In the genomic region with DNA sequence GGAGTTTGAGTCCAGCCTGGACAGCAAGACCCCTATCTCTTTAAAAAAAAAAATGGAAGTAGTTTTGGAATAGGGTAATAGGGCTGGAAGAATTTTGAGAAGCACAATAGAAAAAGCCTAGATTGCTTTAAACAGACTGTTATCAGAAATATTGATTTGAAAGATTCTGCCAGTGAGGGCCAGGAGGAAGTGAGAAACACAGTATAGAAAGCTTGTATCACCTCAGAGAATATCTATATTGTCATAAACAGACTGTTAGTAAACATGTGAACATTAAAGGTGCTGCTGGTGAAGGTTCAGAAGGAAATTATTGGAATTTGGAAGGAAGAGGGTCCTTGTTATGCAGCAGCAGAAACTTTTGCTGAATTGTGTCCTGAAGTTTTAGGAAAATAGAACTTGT, we compare ENCODE assay signal across 21 cellular contexts. TPM values are rescaled to one million over a fixed set of nuclear protein-coding genes. Genes with fewer than 3 reads are reported as not detected.
DNase-seq lines count a peak whose midpoint lies in the region; ATAC-seq, FAIRE-seq and TF ChIP-seq lines count a peak whose summit lies in the region.
"Had no signal": no experiment of that assay in that cellular context is flagged by ENCODE, and none has a peak within 500 bp of the region (broad histone marks: within the 10 kb centered on the region; RNA-seq: fewer than 3 reads in every experiment).

No MANE protein-coding gene starts in this region.

- intact Hi-C loops in PC-3 (cut with micrococcal nuclease), result no loop called here

- no peaks in the 10 kb centered on the region for H3K4me1 ChIP-seq in PC-3 (ENCODE audit: insufficient read depth, low read length)
- no peaks in the 10 kb centered on the region for H3K4me1 ChIP-seq in tibial nerve

- no peaks in the 10 kb centered on the region for H3K36me3 ChIP-seq in SK-N-MC (ENCODE audit: insufficient read depth, low read length)
- no peaks in the 10 kb centered on the region for H3K36me3 ChIP-seq in PC-3 (ENCODE audit: low read depth, low read length)
- no peaks in the 10 kb centered on the region for H3K36me3 ChIP-seq in tibial nerve
- H3K36me3 ChIP-seq: BLaER1 treated with 17β-estradiol and CSF1 and Interleukin-3, amounts not matched to agents 10 nM and 100 nM had no signal

- no peak overlapping the region for H3K4me2 ChIP-seq in PC-3 (ENCODE audit: low read length)

- CTCF ChIA-PET in PC-3 (lab: Charles Lee), result interaction anchor here (0.6 kb wide), 1 partner anchor 1187 kb away, joined by 4 read pairs; no protein-coding TSS in a partner anchor

- no peak overlapping the region for H3K9ac ChIP-seq in SK-N-MC (ENCODE audit: insufficient read length)
- no peak overlapping the region for H3K9ac ChIP-seq in PC-3 (ENCODE audit: low read length)
- H3K9ac ChIP-seq: BLaER1 treated with 17β-estradiol and CSF1 and Interleukin-3, amounts not matched to agents 10 nM and 100 nM had no signal

- TF ChIP-seq EP300 in tibial nerve (IDR thresholded peaks at IDR 0.05), result no peak

- ATAC-seq in GM19395 (IDR thresholded peaks at IDR 0.05; ENCODE audit: unreplicated experiment) (peak; percentile 54), GM21717 (IDR thresholded peaks at IDR 0.05; ENCODE audit: unreplicated experiment) (peak; percentile 67), PC-3 (no peak), GM18907 (IDR thresholded peaks at IDR 0.05; ENCODE audit: unreplicated experiment) (no peak)
- ATAC-seq: CD8-positive, alpha-beta T cell; HCT116; HepG2 had no signal

- H4K20me1 ChIP-seq in PC-3 (ENCODE audit: low read length), result no peaks in the 10 kb centered on the region
- H4K20me1 ChIP-seq: BLaER1 treated with 17β-estradiol and CSF1 and Interleukin-3, amounts not matched to agents 10 nM and 100 nM had no signal

- H3K27me3 ChIP-seq in PC-3 (ENCODE audit: low read length) (no peaks in the 10 kb centered on the region), tibial nerve (no peaks in the 10 kb centered on the region)
- H3K27me3 ChIP-seq: BLaER1 treated with 17β-estradiol and CSF1 and Interleukin-3, amounts not matched to agents 10 nM and 100 nM had no signal

- H3K79me2 ChIP-seq in PC-3 (ENCODE audit: low read length), result no peaks in the 10 kb centered on the region

- H3F3A ChIP-seq in PC-3 (ENCODE audit: low read length, unreplicated experiment), result no peaks in the 10 kb centered on the region

- no peak overlapping the region for H2AFZ ChIP-seq in PC-3 (ENCODE audit: low read length)

- no peak for TF ChIP-seq POLR2A in tibial nerve (IDR thresholded peaks at IDR 0.05)

- peak; percentile 18 for FAIRE-seq in GM18507 (lab: Jason Lieb, UNC)
- FAIRE-seq: G401.6, HepG2 had no signal

- peaks cover 2% of the 10 kb centered on the region; the same call in 1 of the 2 replicates for H3K9me3 ChIP-seq in SK-N-MC (ENCODE audit: low read depth, low read length)
- H3K9me3 ChIP-seq in PC-3 (ENCODE audit: low read length), result no peaks in the 10 kb centered on the region
- no peaks in the 10 kb centered on the region for H3K9me3 ChIP-seq in tibial nerve

- POLR2A ChIA-PET in PC-3 (lab: Charles Lee; ENCODE audit: unreplicated experiment), result no interaction called here

- no peaks in the 10 kb centered on the region for H3K9me2 ChIP-seq in PC-3 (replicated peaks; ENCODE audit: low read length)

- DNase-seq in GM18507 (ENCODE audit: extremely low spot score, insufficient read length, low read depth), result no peak
- no peak for DNase-seq in SK-N-MC (ENCODE audit: low read depth, low spot score)
- DNase-seq in COLO829 (ENCODE audit: low spot score), result no peak
- DNase-seq in PC-3, result no peak
- no peak for DNase-seq in tibial nerve (ENCODE audit: low spot score in 2 of 2)
- DNase-seq: CD8-positive, alpha-beta T cell; COR-L47; DMS 273 treated with DMSO at 0.1 percent for 48 hours; DMS53; GOT3; H7; HFFc6; Kasumi-1; KG1 had no signal

- peak overlapping the region; percentile 69; the same call in 1 of the 2 replicates for H3K27ac ChIP-seq in SK-N-MC
- H3K27ac ChIP-seq in PC-3 (ENCODE audit: low read length), result no peak overlapping the region
- H3K27ac ChIP-seq in tibial nerve, result no peak overlapping the region
- H3K27ac ChIP-seq: BLaER1 treated with 17β-estradiol and CSF1 and Interleukin-3, amounts not matched to agents 10 nM and 100 nM had no signal

- H3K4me3 ChIP-seq in SK-N-MC (no peak overlapping the region), PC-3 (ENCODE audit: low read length) (no peak overlapping the region), tibial nerve (no peak overlapping the region)
- H3K4me3 ChIP-seq: BLaER1 treated with 17β-estradiol and CSF1 and Interleukin-3, amounts not matched to agents 10 nM and 100 nM had no signal

- BruUV-seq in PC-3 (replicated peaks; lab: Mats Ljungman, UMichigan), result no TSS peak

- TF ChIP-seq CTCF in PC-3 (conservative IDR thresholded peaks at IDR 0.05; ENCODE audit: low read depth, low read length) (no peak), tibial nerve (IDR thresholded peaks at IDR 0.05) (no peak)

RNA-seq across cellular contexts. Expression of gene PSEN2, which starts 24.8 kb away (rescaled TPM):
- 85.3 and 103 TPM in 2 replicates for total RNA-seq in PC-3 (2014; rRNA removed)
- total RNA-seq in tibial nerve, result 10 to 100 TPM; 30.8 to 49.2 (median 40.9) TPM

Comparison
In these comparisons a context has a peak if more than half of its experiments do, and no peak if none do; other contexts are left out.
1. ATAC-seq: peak in GM19395 (single experiment) and GM21717 (single experiment); none in PC-3 (single experiment) and GM18907 (single experiment).